In genomic region chr17:65963179-65963578, GRCh38 we compare ENCODE assay signal across 26 cellular contexts.
DNase-seq lines count a peak whose midpoint lies in the region; ATAC-seq, FAIRE-seq and TF ChIP-seq lines count a peak whose summit lies in the region.
"Had no signal": no experiment of that assay in that cellular context is flagged by ENCODE, and none has a peak within 500 bp of the region (broad histone marks: within the 10 kb centered on the region; RNA-seq: fewer than 3 reads in every experiment).

No MANE protein-coding gene starts in this region.

- no peak overlapping the region for H3K27ac Mint-ChIP-seq in astrocyte (ENCODE audit: unreplicated experiment)
- H3K27ac Mint-ChIP-seq: CD14-positive monocyte; CD4-positive, alpha-beta memory T cell; CD4-positive, CD25-positive, alpha-beta regulatory T cell; CD8-positive, alpha-beta memory T cell had no signal

- POLR2A ChIA-PET in HepG2 (lab: Yijun Ruan, JAX) = no interaction called here

- TF ChIP-seq EP300 in HepG2 (IDR thresholded peaks at IDR 0.05; ENCODE audit: low read depth in 2 of 2, low read length in 2 of 2) (no peak), HepG2 (CRISPR knock-in tag; IDR thresholded peaks at IDR 0.05; ENCODE audit: borderline replicate concordance) (no peak)

- H3K27me3 ChIP-seq in HepG2 (ENCODE audit: control insufficient read depth in 1 of 2, insufficient read depth in 2 of 2, low read length in 2 of 2) = no peaks in the 10 kb centered on the region
- H3K27me3 ChIP-seq in right lobe of liver = no peaks in the 10 kb centered on the region
- H3K27me3 ChIP-seq in astrocyte (ENCODE audit: insufficient read depth, low read length) = no peaks in the 10 kb centered on the region
- H3K27me3 ChIP-seq in osteoblast (ENCODE audit: insufficient read depth, low read length) = no peaks in the 10 kb centered on the region
- H3K27me3 ChIP-seq: BE2C, BLaER1 had no signal

- H4K20me1 ChIP-seq in HepG2 (ENCODE audit: insufficient read depth, low read length) (no peaks in the 10 kb centered on the region), astrocyte (ENCODE audit: insufficient read depth, low read length) (no peaks in the 10 kb centered on the region), osteoblast (ENCODE audit: insufficient read depth, low read length) (no peaks in the 10 kb centered on the region)
- H4K20me1 ChIP-seq: BLaER1 had no signal

- H3K4me3 ChIP-seq in HepG2 (replicated peaks in 1 of 3; ENCODE audit: insufficient read depth in 1 of 3, low read depth in 2 of 3, low read length in 3 of 3) = no peak overlapping the region
- H3K4me3 ChIP-seq in right lobe of liver = no peak overlapping the region
- H3K4me3 ChIP-seq in astrocyte (ENCODE audit: insufficient read depth, low read depth, low read length) = no peak overlapping the region
- H3K4me3 ChIP-seq in osteoblast (ENCODE audit: insufficient read depth, low read length) = no peak overlapping the region
- H3K4me3 ChIP-seq: BLaER1, GM12878 had no signal

- TF ChIP-seq CTCF in HepG2 (CRISPR knock-in tag; IDR thresholded peaks at IDR 0.05) (no peak), right lobe of liver (IDR thresholded peaks at IDR 0.05) (no peak), astrocyte (IDR thresholded peaks at IDR 0.05; ENCODE audit: insufficient read depth, low read depth, low read length) (no peak), osteoblast (IDR thresholded peaks at IDR 0.05; ENCODE audit: extremely low read depth, low read depth, low read length) (no peak)

- TF ChIP-seq POLR2A in HepG2 (IDR thresholded peaks at IDR 0.05; ENCODE audit: insufficient read depth in 1 of 2, low read depth in 2 of 2, low read length in 2 of 2) (no peak), right lobe of liver (IDR thresholded peaks at IDR 0.05) (no peak)

- H2AFZ ChIP-seq in HepG2 (ENCODE audit: low read length) (no peak overlapping the region), astrocyte (ENCODE audit: low read depth, low read length) (no peak overlapping the region), osteoblast (ENCODE audit: low read length) (no peak overlapping the region)

- H3K4me1 Mint-ChIP-seq in astrocyte (ENCODE audit: low read depth, unreplicated experiment) = no peaks in the 10 kb centered on the region
- H3K4me1 Mint-ChIP-seq: CD14-positive monocyte; CD4-positive, alpha-beta memory T cell; CD4-positive, CD25-positive, alpha-beta regulatory T cell; CD8-positive, alpha-beta memory T cell had no signal

- FAIRE-seq in HepG2 (lab: Jason Lieb, UNC) (no peak), astrocyte (lab: Jason Lieb, UNC) (peak; percentile 13)
- FAIRE-seq: GM12878, GM12892, GM18507 had no signal

- H3K4me1 ChIP-seq in HepG2 (ENCODE audit: insufficient read depth, low read length) (no peaks in the 10 kb centered on the region), right lobe of liver (no peaks in the 10 kb centered on the region), astrocyte (ENCODE audit: insufficient read depth, low read length) (no peaks in the 10 kb centered on the region), osteoblast (ENCODE audit: insufficient read depth, low read length) (no peaks in the 10 kb centered on the region)
- H3K4me1 ChIP-seq: BE2C, BLaER1 had no signal

- 63% methylated on average over 3 of the region's 3 CpGs for WGBS in HepG2 (ENCODE audit: low lambda C conversion rate)
- 91% methylated on average over 3 of the region's 3 CpGs for WGBS in right lobe of liver (ENCODE audit: insufficient coverage, low coverage, low lambda C conversion rate, missing lambda C conversion rate)

- no peaks in the 10 kb centered on the region for H3K27me3 Mint-ChIP-seq in astrocyte (ENCODE audit: low read depth, unreplicated experiment)
- H3K27me3 Mint-ChIP-seq: CD4-positive, CD25-positive, alpha-beta regulatory T cell had no signal

- BruUV-seq in HepG2 (replicated peaks; lab: Mats Ljungman, UMichigan) = no TSS peak

- in situ Hi-C loops in HepG2 (cut with HindIII; ENCODE audit: extremely low pct_ligation_motif_present, low pct_unique_long_range_greater_than_20kb) = no loop called here

- H3K9me3 ChIP-seq in HepG2 (ENCODE audit: low read length) (no peaks in the 10 kb centered on the region), right lobe of liver (peaks cover 0 to 1% (median 0%) of the 10 kb centered on the region in 4 donors), astrocyte (ENCODE audit: insufficient read depth, low read depth, low read length) (peaks cover 9% of the 10 kb centered on the region), osteoblast (ENCODE audit: low read depth, low read length) (no peaks in the 10 kb centered on the region)
- H3K9me3 ChIP-seq: BE2C had no signal

- no peak for ATAC-seq in HepG2
- no peak for ATAC-seq in right lobe of liver
- ATAC-seq: GM12878 had no signal

- H3K36me3 ChIP-seq in HepG2 (replicated peaks in 1 of 2; ENCODE audit: control insufficient read depth in 1 of 2, insufficient read depth in 2 of 2, low read length in 2 of 2) (no peaks in the 10 kb centered on the region), right lobe of liver (no peaks in the 10 kb centered on the region), astrocyte (ENCODE audit: insufficient read depth, low read length) (no peaks in the 10 kb centered on the region), osteoblast (ENCODE audit: insufficient read depth, low read length) (no peaks in the 10 kb centered on the region)
- H3K36me3 ChIP-seq: BE2C had no signal

- CTCF ChIA-PET in HepG2 (lab: Yijun Ruan, JAX; ENCODE audit: low intra/inter-chr PET ratio, low total read pairs) = no interaction called here

- no peaks in the 10 kb centered on the region for H3K79me2 ChIP-seq in HepG2 (ENCODE audit: insufficient read depth, low read length)
- H3K79me2 ChIP-seq in astrocyte (ENCODE audit: insufficient read depth, low read length) = no peaks in the 10 kb centered on the region
- no peaks in the 10 kb centered on the region for H3K79me2 ChIP-seq in osteoblast (ENCODE audit: insufficient read depth, low read length)

- TF ChIP-seq RAD21 in HepG2 (CRISPR knock-in tag; IDR thresholded peaks at IDR 0.05) = no peak

- H3K9ac ChIP-seq in HepG2 (ENCODE audit: insufficient read depth, low read depth, low read length) (no peak overlapping the region), astrocyte (ENCODE audit: low read length) (no peak overlapping the region)
- H3K9ac ChIP-seq: BLaER1 had no signal

- H3K4me3 Mint-ChIP-seq in astrocyte (ENCODE audit: unreplicated experiment) = no peak overlapping the region
- H3K4me3 Mint-ChIP-seq: CD14-positive monocyte; CD4-positive, alpha-beta memory T cell; CD4-positive, CD25-positive, alpha-beta regulatory T cell; CD8-positive, alpha-beta memory T cell had no signal

- peaks cover 2% of the 10 kb centered on the region for H3K36me3 Mint-ChIP-seq in astrocyte (ENCODE audit: low read depth, unreplicated experiment)
- H3K36me3 Mint-ChIP-seq: CD14-positive monocyte; CD4-positive, CD25-positive, alpha-beta regulatory T cell had no signal

- H3K4me2 ChIP-seq in HepG2 (ENCODE audit: low read depth, low read length) (no peak overlapping the region), astrocyte (ENCODE audit: low read length) (no peak overlapping the region), osteoblast (ENCODE audit: insufficient read depth, low read length) (no peak overlapping the region)
- H3K4me2 ChIP-seq: BLaER1 had no signal

- H3K27ac ChIP-seq in HepG2 (ENCODE audit: extremely low read length, insufficient read depth, low read length) = no peak overlapping the region
- no peak overlapping the region for H3K27ac ChIP-seq in right lobe of liver
- H3K27ac ChIP-seq in astrocyte (ENCODE audit: low read depth, low read length) = no peak overlapping the region
- H3K27ac ChIP-seq in osteoblast (ENCODE audit: low read depth, low read length) = no peak overlapping the region
- H3K27ac ChIP-seq: 22Rv1, BLaER1 had no signal

- intact Hi-C loops in HepG2 (cut with micrococcal nuclease; ENCODE audit: unreplicated experiment) = no loop called here
- intact Hi-C loops in right lobe of liver (cut with DNase I) = no loop called here

- DNase-seq in HepG2 (ENCODE audit: low spot score) (no peak), right lobe of liver (no peak), astrocyte (ENCODE audit: low read depth) (no peak), osteoblast (ENCODE audit: insufficient read length, low spot score, missing footprints) (peak; percentile 30), NCI-H2196 (lab: John Stamatoyannopoulos, UW; ENCODE audit: unreplicated experiment) (no peak), hepatic stellate cell (ENCODE audit: low spot score) (no peak)
- DNase-seq: ACHN; BE2C; C1 segment of cervical spinal cord; CD4-positive, alpha-beta memory T cell; CD4-positive, CD25-positive, alpha-beta regulatory T cell; CD8-positive, alpha-beta memory T cell; COR-L47; DMS 273 treated with DMSO at 0.1 percent for 48 hours; DMS153; DMS53; DMS79; DND-41; EL; GDM1 had no signal

- peaks cover 4% of the 10 kb centered on the region for H3K9me3 Mint-ChIP-seq in astrocyte (ENCODE audit: unreplicated experiment)

TF ChIP-seq in HepG2, 621 proteins besides CTCF, POLR2A, EP300 and RAD21 (continues in another document):
- TF ChIP-seq MAF1 (CRISPR knock-in tag; IDR thresholded peaks at IDR 0.05; ENCODE audit: borderline replicate concordance) (no peak), ATF4 (CRISPR knock-in tag; IDR thresholded peaks at IDR 0.05) (peak in 1 of 2 experiments; percentile 22; a peak in 1 of 4 replicates), CEBPB (IDR thresholded peaks at IDR 0.05; ENCODE audit: borderline replicate concordance, low read depth, low read length) (peak; percentile 44; the same call in 1 of the 2 replicates), DDIT3 (CRISPR knock-in tag; IDR thresholded peaks at IDR 0.05) (no peak), ATF7 (IDR thresholded peaks at IDR 0.05) (peak; percentile 69), ATF7 (CRISPR knock-in tag; IDR thresholded peaks at IDR 0.05) (no peak), EEA1 (CRISPR knock-in tag; IDR thresholded peaks at IDR 0.05; ENCODE audit: borderline replicate concordance) (no peak), ZNF382 (CRISPR knock-in tag; IDR thresholded peaks at IDR 0.05; ENCODE audit: borderline replicate concordance) (no peak), NR2F6 (IDR thresholded peaks at IDR 0.05) (no peak), NR2F6 (CRISPR knock-in tag; IDR thresholded peaks at IDR 0.05) (no peak), SMC3 (IDR thresholded peaks at IDR 0.05; ENCODE audit: low read length) (no peak)
